ENCODE assay signal across 1 cellular context in genomic region chr6:106564476-106564875, GRCh38.
TF ChIP-seq lines count a peak whose summit lies in the region.

No MANE protein-coding gene starts in this region.

TF ChIP-seq in GM23338, 12 proteins besides CTCF, POLR2A, EP300 and RAD21 (continued from another document):
- TF ChIP-seq ZNF462 (CRISPR knock-in tag; IDR thresholded peaks at IDR 0.05), result no peak
- TF ChIP-seq JUNB (IDR thresholded peaks at IDR 0.05; ENCODE audit: unreplicated experiment), result no peak
- no peak for TF ChIP-seq EZH2 (IDR thresholded peaks at IDR 0.05; ENCODE audit: low read depth, unreplicated experiment)
- no peak for TF ChIP-seq POLR2AphosphoS5 (IDR thresholded peaks at IDR 0.05; ENCODE audit: low read depth)
- no peak for TF ChIP-seq EZH2phosphoT487 (IDR thresholded peaks at IDR 0.05; ENCODE audit: unreplicated experiment)
- no peak for TF ChIP-seq STAT1 (IDR thresholded peaks at IDR 0.05; ENCODE audit: unreplicated experiment)
- TF ChIP-seq ZNF114 (CRISPR knock-in tag; IDR thresholded peaks at IDR 0.05), result no peak
